Comparison of ENCODE assay signal across 19 cellular contexts in the genomic region with DNA sequence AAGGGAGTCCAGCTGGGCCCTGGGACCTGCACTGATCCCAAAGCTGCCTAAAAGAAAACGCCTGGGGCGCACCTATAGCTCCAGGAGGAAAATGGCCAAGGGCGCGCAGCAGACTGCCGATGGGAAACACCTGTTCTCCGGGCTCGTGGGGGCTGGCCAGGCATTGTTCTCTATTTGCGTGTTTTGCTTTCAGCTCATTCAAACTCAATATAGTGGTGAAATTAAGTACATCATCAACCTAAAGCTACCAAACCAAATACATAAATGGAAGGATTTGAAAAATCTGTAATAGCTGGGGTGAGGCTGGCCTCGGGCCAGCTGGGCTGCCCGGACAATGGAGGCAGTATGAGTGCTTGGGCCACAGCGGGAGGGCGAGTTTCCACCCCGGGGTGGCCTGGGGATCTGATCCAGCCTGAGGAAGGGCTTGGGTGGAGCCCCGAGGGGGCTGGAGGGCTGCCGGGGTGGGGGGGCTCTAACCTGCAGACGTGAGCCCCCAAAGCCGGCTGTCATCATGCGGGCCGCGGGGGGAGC.
A peak's percentile ranks its signal among the peaks of the same experiment; 100 is the strongest.
DNase-seq lines count a peak whose midpoint lies in the region; ATAC-seq and TF ChIP-seq lines count a peak whose summit lies in the region.
"Had no signal": no experiment of that assay in that cellular context is flagged by ENCODE, and none has a peak within 500 bp of the region (broad histone marks: within the 10 kb centered on the region; RNA-seq: fewer than 3 reads in every experiment).

No MANE protein-coding gene starts in this region.

- WGBS in upper lobe of left lung, 2 donors: 75 to 83% methylated on average over 17 to 20 of the region's 20 CpGs

- H3K27ac Mint-ChIP-seq in stimulated activated memory B cell treated with anti-CD40 and anti-IgM and Interleukin-4, amounts not matched to agents 10 μg/mL and 1 μg/mL and 100 μg/mL, for 72 hours: no peak overlapping the region

- H3K36me3 ChIP-seq in upper lobe of left lung (no peaks in the 10 kb centered on the region), vagina (no peaks in the 10 kb centered on the region)
- H3K36me3 ChIP-seq: breast epithelium had no signal

- H3K27me3 ChIP-seq in upper lobe of left lung (no peaks in the 10 kb centered on the region), vagina (no peaks in the 10 kb centered on the region)
- H3K27me3 ChIP-seq: breast epithelium had no signal

- TF ChIP-seq POLR2A in upper lobe of left lung (IDR thresholded peaks at IDR 0.05): no peak
- no peak for TF ChIP-seq POLR2A in vagina (IDR thresholded peaks at IDR 0.05)

- no peak for TF ChIP-seq EP300 in upper lobe of left lung (IDR thresholded peaks at IDR 0.05)

- intact Hi-C loops in cardiac septum (cut with DNase I) (no loop called here), left ventricle myocardium superior (cut with micrococcal nuclease) (no loop called here), vagina (cut with DNase I) (no loop called here)

- no peaks in the 10 kb centered on the region for H3K4me1 ChIP-seq in upper lobe of left lung
- no peaks in the 10 kb centered on the region for H3K4me1 ChIP-seq in vagina
- H3K4me1 ChIP-seq: breast epithelium had no signal

- ATAC-seq in left ventricle myocardium superior (no peak), upper lobe of left lung (ENCODE audit: low FRiP score in 2 of 2) (no peak)
- no peak for ATAC-seq in stimulated activated memory B cell treated with anti-CD40 and anti-IgM and Interleukin-4, amounts not matched to agents 10 μg/mL and 1 μg/mL and 100 μg/mL, for 72 hours

- no peaks in the 10 kb centered on the region for H3K36me3 Mint-ChIP-seq in stimulated activated memory B cell treated with anti-CD40 and anti-IgM and Interleukin-4, amounts not matched to agents 10 μg/mL and 1 μg/mL and 100 μg/mL, for 72 hours

- H3K27me3 Mint-ChIP-seq in stimulated activated memory B cell treated with anti-CD40 and anti-IgM and Interleukin-4, amounts not matched to agents 10 μg/mL and 1 μg/mL and 100 μg/mL, for 72 hours: peaks cover 2% of the 10 kb centered on the region

- H3K27ac ChIP-seq in upper lobe of left lung (no peak overlapping the region), vagina (no peak overlapping the region)
- H3K27ac ChIP-seq: breast epithelium, coronary artery, SK-N-MC, VCaP had no signal

- TF ChIP-seq CTCF in upper lobe of left lung (IDR thresholded peaks at IDR 0.05): no peak
- TF ChIP-seq CTCF in vagina (IDR thresholded peaks at IDR 0.05): no peak

- peaks cover 4% of the 10 kb centered on the region for H3K9me3 Mint-ChIP-seq in stimulated activated memory B cell treated with anti-CD40 and anti-IgM and Interleukin-4, amounts not matched to agents 10 μg/mL and 1 μg/mL and 100 μg/mL, for 72 hours

- H3K9me3 ChIP-seq in upper lobe of left lung (no peaks in the 10 kb centered on the region), vagina (no peaks in the 10 kb centered on the region)
- H3K9me3 ChIP-seq: breast epithelium had no signal

- H3K4me3 ChIP-seq in upper lobe of left lung: no peak overlapping the region
- H3K4me3 ChIP-seq in vagina: no peak overlapping the region
- H3K4me3 ChIP-seq: breast epithelium, coronary artery, SK-N-MC had no signal

- no peak overlapping the region for H3K4me3 Mint-ChIP-seq in stimulated activated memory B cell treated with anti-CD40 and anti-IgM and Interleukin-4, amounts not matched to agents 10 μg/mL and 1 μg/mL and 100 μg/mL, for 72 hours

- DNase-seq in cardiac septum (ENCODE audit: low spot score): peak; percentile 57
- no peak for DNase-seq in left ventricle myocardium superior
- peak; percentile 84 to 90 for DNase-seq in NCI-H2081 (lab: John Stamatoyannopoulos, UW)
- DNase-seq in foreskin melanocyte: peak; percentile 9
- DNase-seq in upper lobe of left lung: peak; percentile 14 to 72
- no peak for DNase-seq in DMS 273 (lab: John Stamatoyannopoulos, UW; ENCODE audit: unreplicated experiment)
- DNase-seq in vagina (ENCODE audit: extremely low spot score in 2 of 2): no peak
- DNase-seq: activated CD4-positive, alpha-beta T cell treated with anti-CD3 and anti-CD28 coated beads, Interleukin-2, amount 50 U/mL, for 1 hour; C1 segment of cervical spinal cord; DMS 273 treated with DMSO at 0.1 percent for 48 hours; GF-D8; GOT3; MV-4-11; NCI-H2227 treated with DMSO at 0.1 percent for 48 hours had no signal

- no peaks in the 10 kb centered on the region for H3K4me1 Mint-ChIP-seq in stimulated activated memory B cell treated with anti-CD40 and anti-IgM and Interleukin-4, amounts not matched to agents 10 μg/mL and 1 μg/mL and 100 μg/mL, for 72 hours

Comparison
In these comparisons a context has a peak if more than half of its experiments do, and no peak if none do; other contexts are left out.
1. DNase-seq: peak in cardiac septum (single experiment), NCI-H2081 (2 of 2), foreskin melanocyte (single experiment) and upper lobe of left lung (2 of 2); none in left ventricle myocardium superior (single experiment), DMS 273 (single experiment) and vagina (0 of 2).